ENCODE assay signal across 1 cellular context in the genomic region with DNA sequence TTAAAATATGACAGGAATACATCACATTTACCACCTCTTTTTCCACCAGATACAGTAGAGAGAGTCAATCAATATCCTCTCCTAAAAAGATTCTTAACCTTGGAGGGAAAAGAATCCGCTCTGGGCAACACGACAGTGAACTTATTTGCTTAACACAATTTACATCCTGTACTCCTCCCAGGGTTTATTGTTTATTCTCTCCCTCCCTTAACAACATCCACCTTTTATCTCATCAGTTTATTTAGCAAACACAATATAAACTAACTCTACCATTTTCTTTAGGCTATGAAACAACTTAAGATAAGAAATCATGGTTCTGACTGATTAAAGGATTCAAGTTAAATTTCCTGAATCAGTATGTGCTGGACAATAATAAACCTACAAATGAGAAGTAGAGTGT.
TF ChIP-seq lines count a peak whose summit lies in the region.

No MANE protein-coding gene starts in this region.

TF ChIP-seq in HepG2, 621 proteins besides CTCF, POLR2A, EP300 and RAD21:
- TF ChIP-seq HNRNPLL (IDR thresholded peaks at IDR 0.05; ENCODE audit: low read depth, low read length, poor library complexity, severe bottlenecking) (no peak), FOXA3 (CRISPR knock-in tag; IDR thresholded peaks at IDR 0.05) (0 out of 2 replicates have a peak, but pooled peaks have one; percentile 15), ZBTB42 (CRISPR knock-in tag; IDR thresholded peaks at IDR 0.05) (no peak), FOXP1 (IDR thresholded peaks at IDR 0.05) (no peak), FOXP1 (CRISPR knock-in tag; IDR thresholded peaks at IDR 0.05) (peak; percentile 78), THYN1 (CRISPR knock-in tag; IDR thresholded peaks at IDR 0.05; ENCODE audit: borderline replicate concordance, low read depth) (no peak), BCL6 (CRISPR knock-in tag; IDR thresholded peaks at IDR 0.05) (peak; percentile 56), SOX13 (IDR thresholded peaks at IDR 0.05) (no peak), SOX13 (CRISPR knock-in tag; conservative IDR thresholded peaks at IDR 0.05 in 1 of 2, IDR thresholded peaks at IDR 0.05 in 1 of 2) (peak in 1 of 2 experiments; percentile 27; a peak in 1 of 4 replicates), TAF1 (CRISPR knock-in tag; IDR thresholded peaks at IDR 0.05) (no peak)
- TF ChIP-seq, protein P1, sequence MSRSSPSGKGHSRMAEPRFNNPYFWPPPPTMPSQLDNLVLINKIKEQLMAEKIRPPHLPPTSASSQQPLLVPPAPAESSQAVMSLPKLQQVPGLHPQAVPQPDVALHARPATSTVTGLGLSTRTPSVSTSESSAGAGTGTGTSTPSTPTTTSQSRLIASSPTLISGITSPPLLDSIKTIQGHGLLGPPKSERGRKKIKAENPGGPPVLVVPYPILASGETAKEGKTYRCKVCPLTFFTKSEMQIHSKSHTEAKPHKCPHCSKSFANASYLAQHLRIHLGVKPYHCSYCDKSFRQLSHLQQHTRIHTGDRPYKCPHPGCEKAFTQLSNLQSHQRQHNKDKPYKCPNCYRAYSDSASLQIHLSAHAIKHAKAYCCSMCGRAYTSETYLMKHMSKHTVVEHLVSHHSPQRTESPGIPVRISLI (CRISPR knock-in tag; IDR thresholded peaks at IDR 0.05; ENCODE audit: borderline replicate concordance), result no peak
- TF ChIP-seq, protein P2, sequence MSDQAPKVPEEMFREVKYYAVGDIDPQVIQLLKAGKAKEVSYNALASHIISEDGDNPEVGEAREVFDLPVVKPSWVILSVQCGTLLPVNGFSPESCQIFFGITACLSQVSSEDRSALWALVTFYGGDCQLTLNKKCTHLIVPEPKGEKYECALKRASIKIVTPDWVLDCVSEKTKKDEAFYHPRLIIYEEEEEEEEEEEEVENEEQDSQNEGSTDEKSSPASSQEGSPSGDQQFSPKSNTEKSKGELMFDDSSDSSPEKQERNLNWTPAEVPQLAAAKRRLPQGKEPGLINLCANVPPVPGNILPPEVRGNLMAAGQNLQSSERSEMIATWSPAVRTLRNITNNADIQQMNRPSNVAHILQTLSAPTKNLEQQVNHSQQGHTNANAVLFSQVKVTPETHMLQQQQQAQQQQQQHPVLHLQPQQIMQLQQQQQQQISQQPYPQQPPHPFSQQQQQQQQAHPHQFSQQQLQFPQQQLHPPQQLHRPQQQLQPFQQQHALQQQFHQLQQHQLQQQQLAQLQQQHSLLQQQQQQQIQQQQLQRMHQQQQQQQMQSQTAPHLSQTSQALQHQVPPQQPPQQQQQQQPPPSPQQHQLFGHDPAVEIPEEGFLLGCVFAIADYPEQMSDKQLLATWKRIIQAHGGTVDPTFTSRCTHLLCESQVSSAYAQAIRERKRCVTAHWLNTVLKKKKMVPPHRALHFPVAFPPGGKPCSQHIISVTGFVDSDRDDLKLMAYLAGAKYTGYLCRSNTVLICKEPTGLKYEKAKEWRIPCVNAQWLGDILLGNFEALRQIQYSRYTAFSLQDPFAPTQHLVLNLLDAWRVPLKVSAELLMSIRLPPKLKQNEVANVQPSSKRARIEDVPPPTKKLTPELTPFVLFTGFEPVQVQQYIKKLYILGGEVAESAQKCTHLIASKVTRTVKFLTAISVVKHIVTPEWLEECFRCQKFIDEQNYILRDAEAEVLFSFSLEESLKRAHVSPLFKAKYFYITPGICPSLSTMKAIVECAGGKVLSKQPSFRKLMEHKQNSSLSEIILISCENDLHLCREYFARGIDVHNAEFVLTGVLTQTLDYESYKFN (CRISPR knock-in tag; conservative IDR thresholded peaks at IDR 0.05), result 0 out of 2 replicates have a peak, but pooled peaks have one; percentile 23
- TF ChIP-seq, protein P3, sequence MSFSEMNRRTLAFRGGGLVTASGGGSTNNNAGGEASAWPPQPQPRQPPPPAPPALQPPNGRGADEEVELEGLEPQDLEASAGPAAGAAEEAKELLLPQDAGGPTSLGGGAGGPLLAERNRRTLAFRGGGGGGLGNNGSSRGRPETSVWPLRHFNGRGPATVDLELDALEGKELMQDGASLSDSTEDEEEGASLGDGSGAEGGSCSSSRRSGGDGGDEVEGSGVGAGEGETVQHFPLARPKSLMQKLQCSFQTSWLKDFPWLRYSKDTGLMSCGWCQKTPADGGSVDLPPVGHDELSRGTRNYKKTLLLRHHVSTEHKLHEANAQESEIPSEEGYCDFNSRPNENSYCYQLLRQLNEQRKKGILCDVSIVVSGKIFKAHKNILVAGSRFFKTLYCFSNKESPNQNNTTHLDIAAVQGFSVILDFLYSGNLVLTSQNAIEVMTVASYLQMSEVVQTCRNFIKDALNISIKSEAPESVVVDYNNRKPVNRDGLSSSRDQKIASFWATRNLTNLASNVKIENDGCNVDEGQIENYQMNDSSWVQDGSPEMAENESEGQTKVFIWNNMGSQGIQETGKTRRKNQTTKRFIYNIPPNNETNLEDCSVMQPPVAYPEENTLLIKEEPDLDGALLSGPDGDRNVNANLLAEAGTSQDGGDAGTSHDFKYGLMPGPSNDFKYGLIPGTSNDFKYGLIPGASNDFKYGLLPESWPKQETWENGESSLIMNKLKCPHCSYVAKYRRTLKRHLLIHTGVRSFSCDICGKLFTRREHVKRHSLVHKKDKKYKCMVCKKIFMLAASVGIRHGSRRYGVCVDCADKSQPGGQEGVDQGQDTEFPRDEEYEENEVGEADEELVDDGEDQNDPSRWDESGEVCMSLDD (CRISPR knock-in tag; IDR thresholded peaks at IDR 0.05; ENCODE audit: borderline replicate concordance), result no peak
- TF ChIP-seq, protein P4, sequence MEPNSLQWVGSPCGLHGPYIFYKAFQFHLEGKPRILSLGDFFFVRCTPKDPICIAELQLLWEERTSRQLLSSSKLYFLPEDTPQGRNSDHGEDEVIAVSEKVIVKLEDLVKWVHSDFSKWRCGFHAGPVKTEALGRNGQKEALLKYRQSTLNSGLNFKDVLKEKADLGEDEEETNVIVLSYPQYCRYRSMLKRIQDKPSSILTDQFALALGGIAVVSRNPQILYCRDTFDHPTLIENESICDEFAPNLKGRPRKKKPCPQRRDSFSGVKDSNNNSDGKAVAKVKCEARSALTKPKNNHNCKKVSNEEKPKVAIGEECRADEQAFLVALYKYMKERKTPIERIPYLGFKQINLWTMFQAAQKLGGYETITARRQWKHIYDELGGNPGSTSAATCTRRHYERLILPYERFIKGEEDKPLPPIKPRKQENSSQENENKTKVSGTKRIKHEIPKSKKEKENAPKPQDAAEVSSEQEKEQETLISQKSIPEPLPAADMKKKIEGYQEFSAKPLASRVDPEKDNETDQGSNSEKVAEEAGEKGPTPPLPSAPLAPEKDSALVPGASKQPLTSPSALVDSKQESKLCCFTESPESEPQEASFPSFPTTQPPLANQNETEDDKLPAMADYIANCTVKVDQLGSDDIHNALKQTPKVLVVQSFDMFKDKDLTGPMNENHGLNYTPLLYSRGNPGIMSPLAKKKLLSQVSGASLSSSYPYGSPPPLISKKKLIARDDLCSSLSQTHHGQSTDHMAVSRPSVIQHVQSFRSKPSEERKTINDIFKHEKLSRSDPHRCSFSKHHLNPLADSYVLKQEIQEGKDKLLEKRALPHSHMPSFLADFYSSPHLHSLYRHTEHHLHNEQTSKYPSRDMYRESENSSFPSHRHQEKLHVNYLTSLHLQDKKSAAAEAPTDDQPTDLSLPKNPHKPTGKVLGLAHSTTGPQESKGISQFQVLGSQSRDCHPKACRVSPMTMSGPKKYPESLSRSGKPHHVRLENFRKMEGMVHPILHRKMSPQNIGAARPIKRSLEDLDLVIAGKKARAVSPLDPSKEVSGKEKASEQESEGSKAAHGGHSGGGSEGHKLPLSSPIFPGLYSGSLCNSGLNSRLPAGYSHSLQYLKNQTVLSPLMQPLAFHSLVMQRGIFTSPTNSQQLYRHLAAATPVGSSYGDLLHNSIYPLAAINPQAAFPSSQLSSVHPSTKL (CRISPR knock-in tag; IDR thresholded peaks at IDR 0.05), result 0 out of 2 replicates have a peak, but pooled peaks have one; percentile 41
- TF ChIP-seq, protein P5, sequence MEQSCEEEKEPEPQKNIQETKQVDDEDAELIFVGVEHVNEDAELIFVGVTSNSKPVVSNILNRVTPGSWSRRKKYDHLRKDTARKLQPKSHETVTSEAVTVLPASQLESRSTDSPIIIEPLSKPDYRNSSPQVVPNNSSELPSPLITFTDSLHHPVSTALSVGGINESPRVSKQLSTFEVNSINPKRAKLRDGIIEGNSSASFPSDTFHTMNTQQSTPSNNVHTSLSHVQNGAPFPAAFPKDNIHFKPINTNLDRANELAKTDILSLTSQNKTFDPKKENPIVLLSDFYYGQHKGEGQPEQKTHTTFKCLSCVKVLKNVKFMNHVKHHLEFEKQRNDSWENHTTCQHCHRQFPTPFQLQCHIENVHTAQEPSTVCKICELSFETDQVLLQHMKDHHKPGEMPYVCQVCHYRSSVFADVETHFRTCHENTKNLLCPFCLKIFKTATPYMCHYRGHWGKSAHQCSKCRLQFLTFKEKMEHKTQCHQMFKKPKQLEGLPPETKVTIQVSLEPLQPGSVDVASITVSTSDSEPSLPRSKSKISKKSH (CRISPR knock-in tag; IDR thresholded peaks at IDR 0.05; ENCODE audit: borderline replicate concordance), result no peak
- TF ChIP-seq, protein P6, sequence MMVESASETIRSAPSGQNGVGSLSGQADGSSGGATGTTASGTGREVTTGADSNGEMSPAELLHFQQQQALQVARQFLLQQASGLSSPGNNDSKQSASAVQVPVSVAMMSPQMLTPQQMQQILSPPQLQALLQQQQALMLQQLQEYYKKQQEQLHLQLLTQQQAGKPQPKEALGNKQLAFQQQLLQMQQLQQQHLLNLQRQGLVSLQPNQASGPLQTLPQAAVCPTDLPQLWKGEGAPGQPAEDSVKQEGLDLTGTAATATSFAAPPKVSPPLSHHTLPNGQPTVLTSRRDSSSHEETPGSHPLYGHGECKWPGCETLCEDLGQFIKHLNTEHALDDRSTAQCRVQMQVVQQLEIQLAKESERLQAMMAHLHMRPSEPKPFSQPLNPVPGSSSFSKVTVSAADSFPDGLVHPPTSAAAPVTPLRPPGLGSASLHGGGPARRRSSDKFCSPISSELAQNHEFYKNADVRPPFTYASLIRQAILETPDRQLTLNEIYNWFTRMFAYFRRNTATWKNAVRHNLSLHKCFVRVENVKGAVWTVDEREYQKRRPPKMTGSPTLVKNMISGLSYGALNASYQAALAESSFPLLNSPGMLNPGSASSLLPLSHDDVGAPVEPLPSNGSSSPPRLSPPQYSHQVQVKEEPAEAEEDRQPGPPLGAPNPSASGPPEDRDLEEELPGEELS (CRISPR knock-in tag; IDR thresholded peaks at IDR 0.05), result peak; percentile 54
